Comparison of ENCODE assay signal across 26 cellular contexts in the genomic region with DNA sequence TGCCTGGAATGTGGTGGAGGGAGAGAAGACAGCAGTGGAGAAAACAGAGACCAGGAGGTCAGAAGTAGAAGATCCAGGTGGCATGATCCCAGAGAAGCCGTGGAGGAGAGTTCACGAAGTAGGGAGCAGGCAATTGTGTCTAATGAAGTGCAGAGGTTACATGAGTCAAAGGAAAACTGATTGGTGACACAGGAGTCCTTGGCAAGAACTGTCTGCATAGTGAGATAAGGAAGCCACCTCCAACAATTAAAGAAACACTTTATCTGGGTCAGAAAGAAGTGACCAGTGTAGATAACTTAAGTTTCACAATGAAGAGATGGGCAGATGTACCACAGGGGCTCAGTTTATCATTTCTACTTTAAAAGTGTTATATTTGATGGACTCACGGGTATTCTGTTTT. TPM values are rescaled to one million over a fixed set of nuclear protein-coding genes. Genes with fewer than 3 reads are reported as not detected.
"Had no signal": no experiment of that assay in that cellular context is flagged by ENCODE, and none has a peak within 500 bp of the region (broad histone marks: within the 10 kb centered on the region; RNA-seq: fewer than 3 reads in every experiment).

No MANE protein-coding gene starts in this region.

- DNase-seq: heart right ventricle; kidney; left ventricle myocardium inferior; naive thymus-derived CD8-positive, alpha-beta T cell; ovary; right lobe of liver; stimulated activated CD4-positive, alpha-beta T cell treated with anti-CD3 and anti-CD28 coated beads, Interleukin-1b, Interleukin-23, amount 100 ng/mL, for 48 hours; stimulated activated CD4-positive, alpha-beta T cell treated with anti-CD3 and anti-CD28 coated beads, Interleukin-4, amount 100 ng/mL, for 1 hour; stimulated activated naive B cell treated with anti-CD40 and anti-IgM and Interleukin-4, amounts not matched to agents 10 μg/mL and 1 μg/mL and 100 μg/mL, for 72 hours; stimulated activated naive CD8-positive, alpha-beta T cell treated with anti-CD3 and anti-CD28 coated beads, Interleukin-15, Interleukin-2, amounts not matched to agents 100 U/mL and 50 U/mL, for 24 hours; stomach; tibial artery; upper lobe of right lung had no signal

- H3K4me1 Mint-ChIP-seq: memory B cell; stimulated activated naive B cell treated with anti-CD40 and anti-IgM and Interleukin-4, amounts not matched to agents 10 μg/mL and 1 μg/mL and 100 μg/mL, for 72 hours had no signal

- H3K27me3 Mint-ChIP-seq: memory B cell, progenitor cell of endocrine pancreas had no signal

- H3K27ac Mint-ChIP-seq: memory B cell; naive thymus-derived CD8-positive, alpha-beta T cell; progenitor cell of endocrine pancreas; stimulated activated naive B cell treated with anti-CD40 and anti-IgM and Interleukin-4, amounts not matched to agents 10 μg/mL and 1 μg/mL and 100 μg/mL, for 72 hours had no signal

- ATAC-seq: heart right ventricle; naive thymus-derived CD8-positive, alpha-beta T cell; right lobe of liver; stimulated activated naive B cell treated with anti-CD40 and anti-IgM and Interleukin-4, amounts not matched to agents 10 μg/mL and 1 μg/mL and 100 μg/mL, for 72 hours; stimulated activated naive CD8-positive, alpha-beta T cell treated with anti-CD3 and anti-CD28 coated beads, Interleukin-15, Interleukin-2, amounts not matched to agents 100 U/mL and 50 U/mL, for 24 hours; upper lobe of right lung had no signal

- H3K4me3 Mint-ChIP-seq: memory B cell; naive thymus-derived CD8-positive, alpha-beta T cell; stimulated activated naive B cell treated with anti-CD40 and anti-IgM and Interleukin-4, amounts not matched to agents 10 μg/mL and 1 μg/mL and 100 μg/mL, for 72 hours had no signal

- H3K36me3 Mint-ChIP-seq: memory B cell had no signal

RNA-seq across cellular contexts. Expression of a gene that starts 57.0 kb away (rescaled TPM):
- total RNA-seq: heart right ventricle; kidney; left ventricle myocardium inferior; lower leg skin; lung; mucosa of gallbladder; naive thymus-derived CD8-positive, alpha-beta T cell; omental fat pad; ovary; progenitor cell of endocrine pancreas; pulmonary artery endothelial cell; renal cortical epithelial cell; right atrium auricular region; right lobe of liver; skeletal muscle tissue; smooth muscle cell; suprapubic skin; thoracic aorta; upper lobe of right lung had no signal
